ENCODE assay signal across 7 cellular contexts in genomic region chr10:68871731-68872342, GRCh38. TPM values are rescaled to one million over a fixed set of nuclear protein-coding genes. Genes with fewer than 3 reads are reported as not detected.
DNase-seq lines count a peak whose midpoint lies in the region; ATAC-seq, FAIRE-seq and TF ChIP-seq lines count a peak whose summit lies in the region.

No MANE protein-coding gene starts in this region.

- no peaks in the 10 kb centered on the region for H3K9me2 ChIP-seq in hepatocyte (replicated peaks; ENCODE audit: insufficient read depth)

- no peak for TF ChIP-seq POLR2A in testis (IDR thresholded peaks at IDR 0.05)

- WGBS in hepatocyte (ENCODE audit: low lambda C conversion rate, missing lambda C conversion rate) = 37% methylated on average over 5 of the region's 5 CpGs
- WGBS in testis, 2 donors = 26 to 29% methylated on average over 5 of the region's 5 CpGs

- intact Hi-C loops in testis (cut with DNase I; ENCODE audit: low total_unique reads) = no loop called here

- no peaks in the 10 kb centered on the region for H3K9me3 ChIP-seq in hepatocyte (ENCODE audit: low read depth)
- H3K9me3 ChIP-seq in testis = no peaks in the 10 kb centered on the region

- H3K4me1 ChIP-seq in hepatocyte (ENCODE audit: insufficient read depth) = peaks cover 40% of the 10 kb centered on the region
- peaks cover 7% of the 10 kb centered on the region for H3K4me1 ChIP-seq in testis

- H3K9me3 Mint-ChIP-seq in activated naive CD8-positive, alpha-beta T cell treated with anti-CD3 and anti-CD28 coated beads for 36 hours = peaks cover 5% of the 10 kb centered on the region

- no peak overlapping the region for H2AFZ ChIP-seq in hepatocyte

- H3K27ac ChIP-seq in hepatocyte = peak overlapping the region; percentile 84
- peak overlapping the region in 1 of 2 donors; percentile 71 for H3K27ac ChIP-seq in testis

- DNase-seq in LNCaP clone FGC (ENCODE audit: low read depth) (peak; percentile 97), RCC 7860 (ENCODE audit: low spot score) (peak; percentile 56), hepatocyte (ENCODE audit: low spot score) (peak; percentile 75), testis (peak; percentile 17)
- no peak for DNase-seq in activated effector memory CD4-positive, alpha-beta T cell treated with anti-CD3 and anti-CD28 coated beads, Interleukin-2, amount 50 U/mL, for 16 hours
- no peak for DNase-seq in activated naive CD8-positive, alpha-beta T cell treated with anti-CD3 and anti-CD28 coated beads for 36 hours

- no peak overlapping the region for H3K4me3 Mint-ChIP-seq in activated naive CD8-positive, alpha-beta T cell treated with anti-CD3 and anti-CD28 coated beads for 36 hours

- ATAC-seq in HG02571 (IDR thresholded peaks at IDR 0.05; ENCODE audit: unreplicated experiment) = no peak

- H3K4me3 ChIP-seq in LNCaP clone FGC (ENCODE audit: low read depth, low read length) (no peak overlapping the region), hepatocyte (no peak overlapping the region), testis (no peak overlapping the region)

- peaks cover 9% of the 10 kb centered on the region for H3K4me1 Mint-ChIP-seq in activated naive CD8-positive, alpha-beta T cell treated with anti-CD3 and anti-CD28 coated beads for 36 hours

- peak overlapping the region; percentile 51 for H3K4me2 ChIP-seq in hepatocyte

- peak; percentile 83 for FAIRE-seq in RCC 7860 (lab: Jason Lieb, UNC)

- H3K36me3 Mint-ChIP-seq in activated naive CD8-positive, alpha-beta T cell treated with anti-CD3 and anti-CD28 coated beads for 36 hours = no peaks in the 10 kb centered on the region

- H4K20me1 ChIP-seq in hepatocyte (ENCODE audit: insufficient read depth, poor library complexity, severe bottlenecking) = no peaks in the 10 kb centered on the region

- TF ChIP-seq CTCF in LNCaP clone FGC (IDR thresholded peaks at IDR 0.05; ENCODE audit: control insufficient read depth, extremely low read depth, insufficient read depth) = no peak
- no peak for TF ChIP-seq CTCF in hepatocyte (IDR thresholded peaks at IDR 0.05; ENCODE audit: poor library complexity)
- no peak for TF ChIP-seq CTCF in testis (IDR thresholded peaks at IDR 0.05)

- H3K27me3 ChIP-seq in hepatocyte (no peaks in the 10 kb centered on the region), testis (no peaks in the 10 kb centered on the region)

- H3K27ac Mint-ChIP-seq in activated naive CD8-positive, alpha-beta T cell treated with anti-CD3 and anti-CD28 coated beads for 36 hours = no peak overlapping the region

- no peaks in the 10 kb centered on the region for H3K79me2 ChIP-seq in hepatocyte

- H3K36me3 ChIP-seq in hepatocyte (replicated peaks; ENCODE audit: insufficient read depth, low read depth) (no peaks in the 10 kb centered on the region), testis (ENCODE audit: low read depth, missing control alignments) (no peaks in the 10 kb centered on the region)

- H3K27me3 Mint-ChIP-seq in activated naive CD8-positive, alpha-beta T cell treated with anti-CD3 and anti-CD28 coated beads for 36 hours = no peaks in the 10 kb centered on the region

RNA-seq across cellular contexts. Expression of gene DDX50, which starts 29.3 kb away (rescaled TPM):
- total RNA-seq in hepatocyte (40.5 and 40.9 TPM in 2 replicates), testis (10 to 100 TPM; 45.3 to 51.1 TPM)
- polyA plus RNA-seq in hepatocyte (19.5 and 21.6 TPM in 2 replicates), testis (ENCODE audit: insufficient read depth, low read depth, low replicate concordance) (43.5 TPM)
- 10 to 100 TPM; 74.1 to 79.1 TPM for total RNA-seq in activated naive CD8-positive, alpha-beta T cell treated with anti-CD3 and anti-CD28 coated beads for 36 hours

RNA-seq across cellular contexts. Expression of gene STOX1, which starts 44.5 kb away (rescaled TPM):
- 5.5 and 6.4 TPM in 2 replicates for total RNA-seq in hepatocyte
- polyA plus RNA-seq in hepatocyte = 1.6 and 3.7 TPM in 2 replicates
- 1 to 10 TPM; 3.8 to 4.6 TPM for total RNA-seq in testis
- 3.2 TPM for polyA plus RNA-seq in testis (ENCODE audit: insufficient read depth, low read depth, low replicate concordance)
- under 1 TPM; 0.35 to 0.64 TPM for total RNA-seq in activated naive CD8-positive, alpha-beta T cell treated with anti-CD3 and anti-CD28 coated beads for 36 hours

Comparison
In these comparisons a context has a peak if more than half of its experiments do, and no peak if none do; other contexts are left out.
1. DNase-seq: peak in LNCaP clone FGC (single experiment), RCC 7860 (single experiment), hepatocyte (single experiment) and testis (single experiment); none in activated effector memory CD4-positive, alpha-beta T cell treated with anti-CD3 and anti-CD28 coated beads, Interleukin-2, amount 50 U/mL, for 16 hours (single experiment) and activated naive CD8-positive, alpha-beta T cell treated with anti-CD3 and anti-CD28 coated beads for 36 hours (single experiment).